In genomic region chr1:2313651-2314296, GRCh38 we compare ENCODE assay signal across 8 cellular contexts.
A peak's percentile ranks its signal among the peaks of the same experiment; 100 is the strongest.
DNase-seq lines count a peak whose midpoint lies in the region; ATAC-seq, FAIRE-seq and TF ChIP-seq lines count a peak whose summit lies in the region.

No MANE protein-coding gene starts in this region.

- no peak for FAIRE-seq in GM12878 (lab: Jason Lieb, UNC)

- no peaks in the 10 kb centered on the region for H3K27me3 ChIP-seq in GM12878 (replicated peaks in 1 of 2; ENCODE audit: control insufficient read depth in 2 of 2, insufficient read depth in 2 of 2, low read length in 1 of 2)
- H3K27me3 ChIP-seq in layer of hippocampus (ENCODE audit: control insufficient read depth, insufficient read depth, low read length) = no peaks in the 10 kb centered on the region
- no peaks in the 10 kb centered on the region for H3K27me3 ChIP-seq in testis

- RAD21 ChIA-PET in GM12878 (lab: Charles Lee; ENCODE audit: unreplicated experiment) = no interaction called here

- DNase-seq in DMS 273 (lab: John Stamatoyannopoulos, UW; ENCODE audit: unreplicated experiment) (peak; percentile 29), DMS 273 treated with DMSO at 0.1 percent for 48 hours (lab: John Stamatoyannopoulos, UW) (no peak), GM12878 (ENCODE audit: low read depth, low spot score) (no peak), testis (no peak), caudate nucleus (lab: John Stamatoyannopoulos, UW) (no peak)

- no peaks in the 10 kb centered on the region for H4K20me1 ChIP-seq in GM12878 (ENCODE audit: control insufficient read depth, insufficient read depth)

- CTCF ChIA-PET in GM12878 (lab: Yijun Ruan, JAX) = interaction anchor here (2.5 kb wide), 1 partner anchor 67 kb away, joined by 8 read pairs; no protein-coding TSS in a partner anchor

- H3K4me1 ChIP-seq in GM12878 (ENCODE audit: control insufficient read depth, insufficient read depth, low read length) (peaks cover 10% of the 10 kb centered on the region), testis (peaks cover 62% of the 10 kb centered on the region)

- H3K79me2 ChIP-seq in GM12878 (ENCODE audit: control insufficient read depth, insufficient read depth, low read length) = no peaks in the 10 kb centered on the region

- no peak overlapping the region for H2AFZ ChIP-seq in GM12878 (ENCODE audit: control insufficient read depth, low read depth, low read length)

- POLR2A ChIA-PET in GM12878 (lab: Charles Lee) = interaction anchor here (1.4 kb wide), 1 partner anchor 13 kb away, joined by 4 read pairs; no protein-coding TSS in a partner anchor

- BruUV-seq in GM12878 (replicated peaks; lab: Mats Ljungman, UMichigan) = no TSS peak

- intact Hi-C loops in GM12878 (cut with micrococcal nuclease; ENCODE audit: unreplicated experiment) (loop anchor here (5.0 kb wide), 2 partner anchors 86 to 116 kb away; partner anchors contain the start of gene SKI), testis (cut with DNase I; ENCODE audit: low total_unique reads) (loop anchor here (10.0 kb wide), 1 partner anchor 109 kb away; no protein-coding TSS in a partner anchor)

- H3K27ac ChIP-seq in GM12878 (ENCODE audit: control insufficient read depth, insufficient read depth) = no peak overlapping the region
- peak overlapping the region; percentile 46 for H3K27ac ChIP-seq in layer of hippocampus (ENCODE audit: low read depth, low read length)
- H3K27ac ChIP-seq in testis = peak overlapping the region; percentile 82 to 93
- no peak overlapping the region for H3K27ac ChIP-seq in caudate nucleus (ENCODE audit: low read depth, low read length)

- ATAC-seq in GM12878 (no peak), GM19455 (IDR thresholded peaks at IDR 0.05; ENCODE audit: unreplicated experiment) (no peak), GM19397 (IDR thresholded peaks at IDR 0.05; ENCODE audit: unreplicated experiment) (no peak)

- peaks cover 0 to 2% of the 10 kb centered on the region in 2 experiments; a peak in 2 of 4 replicates for H3K36me3 ChIP-seq in GM12878 (ENCODE audit: control insufficient read depth in 2 of 2, insufficient read depth in 2 of 2, low read length in 1 of 2)
- H3K36me3 ChIP-seq in testis (ENCODE audit: low read depth, missing control alignments) = no peaks in the 10 kb centered on the region

- in situ Hi-C loops in GM12878 (cut with MboI) = no loop called here

- peak overlapping the region; percentile 74; the same call in 1 of the 2 replicates for H3K4me2 ChIP-seq in GM12878 (ENCODE audit: control insufficient read depth, insufficient read depth)

- 66% methylated on average over 19 of the region's 20 CpGs for WGBS in GM12878 (ENCODE audit: insufficient coverage, insufficient replicate concordance, low lambda C conversion rate, missing lambda C conversion rate)
- WGBS in testis, 2 donors = 45% methylated on average over 18 of the region's 20 CpGs; no CpG with 5 or more reads in 1 of the 2 donors

- H3K9ac ChIP-seq in GM12878 (ENCODE audit: control insufficient read depth, insufficient read depth, low read length) = no peak overlapping the region

- H3K9me3 ChIP-seq in GM12878 (replicated peaks; ENCODE audit: control insufficient read depth, insufficient read depth, low read length) = no peaks in the 10 kb centered on the region
- H3K9me3 ChIP-seq in testis = no peaks in the 10 kb centered on the region

- SMC1A ChIA-PET in GM12878 (lab: Charles Lee; ENCODE audit: uncharacterized antibody, unreplicated experiment) = no interaction called here

- no peak for TF ChIP-seq EP300 in GM12878 (IDR thresholded peaks at IDR 0.05; ENCODE audit: borderline replicate concordance in 1 of 2, control insufficient read depth in 1 of 2, low read depth in 2 of 2, low read length in 2 of 2)

- peak overlapping the region; percentile 44; the same call in 1 of the 2 replicates for H3K4me3 ChIP-seq in GM12878
- peak overlapping the region; percentile 60 to 70 for H3K4me3 ChIP-seq in testis

- no peak for TF ChIP-seq CTCF in GM12878 (IDR thresholded peaks at IDR 0.05 in 2 of 3, conservative IDR thresholded peaks at IDR 0.05 in 1 of 3; ENCODE audit: control insufficient read depth in 2 of 3, extremely low read depth in 1 of 3, insufficient read depth in 1 of 3, low read depth in 3 of 3, low read length in 3 of 3)
- no peak for TF ChIP-seq CTCF in testis (IDR thresholded peaks at IDR 0.05)

- no peak for TF ChIP-seq RAD21 in GM12878 (IDR thresholded peaks at IDR 0.05; ENCODE audit: insufficient read depth, low read depth, low read length)

- no peak for TF ChIP-seq POLR2A in GM12878 (IDR thresholded peaks at IDR 0.05; ENCODE audit: low read depth, low read length)
- no peak for TF ChIP-seq POLR2A in testis (IDR thresholded peaks at IDR 0.05)

TF ChIP-seq in GM12878, 131 proteins besides CTCF, POLR2A, EP300 and RAD21:
- TF ChIP-seq NFXL1 (IDR thresholded peaks at IDR 0.05; ENCODE audit: borderline replicate concordance) = no peak
TF ChIP-seq in GM12878: peak in this region for 0.

Comparison
In these comparisons a context has a peak if more than half of its experiments do, and no peak if none do; other contexts are left out.
1. H3K27ac ChIP-seq: peak in layer of hippocampus (single experiment) and testis (2 of 2); none in GM12878 (single experiment) and caudate nucleus (single experiment).